8 cellular contexts compared by ENCODE assay signal in the genomic region with DNA sequence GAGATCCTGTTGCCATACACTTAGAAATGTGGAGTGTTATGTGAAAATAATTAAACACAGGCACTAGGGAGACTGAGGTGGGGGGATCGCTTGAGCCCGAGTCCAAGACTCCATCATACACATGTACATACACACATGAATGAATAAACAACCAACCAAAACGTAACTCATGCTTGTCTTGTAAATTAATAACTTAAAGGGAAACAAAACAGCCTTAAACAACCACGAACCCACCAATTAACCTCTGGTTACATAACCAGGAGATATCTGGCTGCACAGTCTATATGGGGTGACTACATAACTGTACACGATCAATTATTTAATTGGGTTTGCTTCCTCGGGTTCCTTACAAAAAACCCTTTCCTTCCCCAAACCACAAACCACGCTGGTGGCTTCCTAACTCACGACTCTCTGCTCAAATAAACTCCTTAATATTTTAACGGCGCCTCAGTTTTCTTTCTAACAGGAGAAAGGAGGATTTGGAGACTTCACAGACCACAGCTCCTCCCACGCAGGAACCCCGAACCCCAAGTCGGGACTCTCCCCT. TPM values are rescaled to one million over a fixed set of nuclear protein-coding genes. Genes with fewer than 3 reads are reported as not detected.
DNase-seq lines count a peak whose midpoint lies in the region; ATAC-seq and TF ChIP-seq lines count a peak whose summit lies in the region.

No MANE protein-coding gene starts in this region.

- TF ChIP-seq CTCF in heart right ventricle (IDR thresholded peaks at IDR 0.05) (no peak), astrocyte of the cerebellum (IDR thresholded peaks at IDR 0.05; ENCODE audit: low read depth, low read length, missing control alignments) (no peak), thyroid gland (IDR thresholded peaks at IDR 0.05) (no peak)

- no peaks in the 10 kb centered on the region for H3K36me3 Mint-ChIP-seq in IgD-negative memory B cell

- H3K27ac Mint-ChIP-seq in IgD-negative memory B cell = peak overlapping the region; percentile 36 to 89 (median 56)

- H3K27ac ChIP-seq in heart right ventricle (peak overlapping the region in 9 of 10 donors; percentile 73 to 89 (median 77)), thyroid gland (peak overlapping the region in 1 of 3 donors; percentile 27)

- H3K4me1 ChIP-seq in heart right ventricle (peaks cover 0 to 21% (median 13%) of the 10 kb centered on the region in 9 donors), thyroid gland (peaks cover 6 to 7% of the 10 kb centered on the region in 2 donors)

- peak overlapping the region; percentile 94 to 99 (median 96) for H3K4me3 Mint-ChIP-seq in IgD-negative memory B cell

- H3K27me3 Mint-ChIP-seq in IgD-negative memory B cell = peaks cover 1% of the 10 kb centered on the region

- peak overlapping the region; percentile 78 to 95 (median 91) for H3K4me3 ChIP-seq in heart right ventricle
- H3K4me3 ChIP-seq in astrocyte of the cerebellum (ENCODE audit: low read depth, low read length) = peak overlapping the region; percentile 94
- peak overlapping the region; percentile 69 to 94 (median 85) for H3K4me3 ChIP-seq in thyroid gland (replicated peaks in 1 of 3)

- H3K9me3 ChIP-seq in heart right ventricle (no peaks in the 10 kb centered on the region), thyroid gland (no peaks in the 10 kb centered on the region)

- TF ChIP-seq POLR2A in thyroid gland (IDR thresholded peaks at IDR 0.05) = no peak

- H3K27me3 ChIP-seq in heart right ventricle = no peaks in the 10 kb centered on the region
- H3K27me3 ChIP-seq in thyroid gland = no peaks in the 10 kb centered on the region

- intact Hi-C loops in heart right ventricle (cut with DNase I) = loop anchor here in 2 of 10 donors (2.0 to 5.0 kb wide), 3 partner anchors 27 to 134 kb away; a partner anchor contains a TSS
- intact Hi-C loops in left ventricle myocardium superior (cut with micrococcal nuclease) = no loop called here
- intact Hi-C loops in thyroid gland (cut with DNase I) = no loop called here

- DNase-seq in heart right ventricle (no peak), left ventricle myocardium superior (no peak), astrocyte of the cerebellum (ENCODE audit: low read depth) (no peak), left kidney (ENCODE audit: low read depth, low spot score) (peak; percentile 42), thyroid gland (no peak), occipital lobe (lab: John Stamatoyannopoulos, UW) (no peak), GDM1 (lab: John Stamatoyannopoulos, UW) (no peak)

- in situ Hi-C loops in astrocyte of the cerebellum (cut with HindIII; ENCODE audit: low sequenced_read_pairs) = no loop called here

- no peaks in the 10 kb centered on the region for H3K36me3 ChIP-seq in heart right ventricle
- no peaks in the 10 kb centered on the region for H3K36me3 ChIP-seq in thyroid gland

- peaks cover 21 to 32% (median 28%) of the 10 kb centered on the region in 3 donors for H3K4me1 Mint-ChIP-seq in IgD-negative memory B cell

- H3K9me3 Mint-ChIP-seq in IgD-negative memory B cell = peaks cover 0 to 7% (median 6%) of the 10 kb centered on the region in 3 donors

- WGBS in heart right ventricle, 2 donors = 4% methylated on average over 13 of the region's 13 CpGs
- 3 to 5% methylated on average over 13 of the region's 13 CpGs for WGBS in thyroid gland, 2 donors

- no peak for ATAC-seq in heart right ventricle
- ATAC-seq in left ventricle myocardium superior = no peak

RNA-seq across cellular contexts. Expression of a gene that starts 0.8 kb away (rescaled TPM):
- 1 to 10 TPM in 9 of 10 donors, under 1 TPM in 1; 0.42 to 1.6 (median 1.3) TPM for total RNA-seq in heart right ventricle
- polyA plus RNA-seq in heart right ventricle = 1 to 10 TPM in 1 of 2 donors, under 1 TPM in 1; 0.73 to 1.2 TPM
- total RNA-seq in left ventricle myocardium superior = 1.5 TPM
- 3.3 TPM for polyA plus RNA-seq in IgD-negative memory B cell
- 1 to 10 TPM; 3.5 to 7.4 (median 4.4) TPM for total RNA-seq in thyroid gland
- 24.8 TPM for total RNA-seq in occipital lobe

RNA-seq across cellular contexts. Expression of a gene that starts 26.3 kb away (rescaled TPM):
- 1 to 10 TPM; 2.1 to 4.7 (median 3.5) TPM for total RNA-seq in heart right ventricle
- polyA plus RNA-seq in heart right ventricle = 1 to 10 TPM; 2.6 to 3.8 TPM
- 3.7 TPM for total RNA-seq in left ventricle myocardium superior
- 26.5 TPM for polyA plus RNA-seq in IgD-negative memory B cell
- total RNA-seq in thyroid gland = 10 to 100 TPM in 3 of 4 donors, 1 to 10 TPM in 1; 9.8 to 13.0 (median 10.3) TPM
- total RNA-seq in occipital lobe = 33.8 TPM
